Comparison of ENCODE assay signal across 1 cellular context in genomic region chr2:119759451-119760236, GRCh38.
TF ChIP-seq lines count a peak whose summit lies in the region.

PTPN4 (plus strand) TSS chr2:119759922; CDS start chr2:119809854, 49,932 bp downstream.

TF ChIP-seq in K562, 482 proteins besides CTCF, POLR2A, EP300 and RAD21 (continued from another document and continues in another):
- TF ChIP-seq NFE2 (IDR thresholded peaks at IDR 0.05; ENCODE audit: low read depth): 0 out of 2 replicates have a peak, but pooled peaks have one; percentile 28
- no peak for TF ChIP-seq PHB2 (IDR thresholded peaks at IDR 0.05; ENCODE audit: low read depth)
- peak; percentile 13; the same call in 1 of the 2 replicates for TF ChIP-seq MBD2 (IDR thresholded peaks at IDR 0.05; ENCODE audit: borderline replicate concordance, low read depth)
- TF ChIP-seq ZNF347 (CRISPR knock-in tag; IDR thresholded peaks at IDR 0.05; ENCODE audit: low read depth): no peak
- TF ChIP-seq ZSCAN29 (IDR thresholded peaks at IDR 0.05): no peak
- TF ChIP-seq BACH1 (tag; IDR thresholded peaks at IDR 0.05): no peak
- peak; percentile 88 for TF ChIP-seq ZBTB7A (IDR thresholded peaks at IDR 0.05; ENCODE audit: borderline replicate concordance, control insufficient read depth, low read depth, low read length)
- no peak for TF ChIP-seq U2AF2 (optimal IDR thresholded peaks at IDR 0.05; ENCODE audit: low read depth, low read length)
- no peak for TF ChIP-seq ZNF282 (CRISPR knock-in tag; IDR thresholded peaks at IDR 0.05)
- TF ChIP-seq GABPB1 (CRISPR knock-in tag; IDR thresholded peaks at IDR 0.05): 0 out of 2 replicates have a peak, but pooled peaks have one; percentile 53
- TF ChIP-seq RFX1 (IDR thresholded peaks at IDR 0.05): peak; percentile 92
- no peak for TF ChIP-seq ESRRB (CRISPR knock-in tag; IDR thresholded peaks at IDR 0.05; ENCODE audit: borderline replicate concordance)
- peak; percentile 34 for TF ChIP-seq WHSC1 (IDR thresholded peaks at IDR 0.05; ENCODE audit: low read length)
- TF ChIP-seq ZNF592 (IDR thresholded peaks at IDR 0.05): no peak; the same call in 1 of the 2 replicates
- TF ChIP-seq ZNF280B (CRISPR knock-in tag; IDR thresholded peaks at IDR 0.05): no peak
- peak; percentile 76; the same call in 1 of the 2 replicates for TF ChIP-seq CREM (IDR thresholded peaks at IDR 0.05; ENCODE audit: low read depth)
- TF ChIP-seq TCF7 (IDR thresholded peaks at IDR 0.05; ENCODE audit: borderline replicate concordance): no peak
- TF ChIP-seq HNRNPK (IDR thresholded peaks at IDR 0.05; ENCODE audit: low read depth, low read length, poor library complexity, severe bottlenecking): no peak
- no peak for TF ChIP-seq TFAM (CRISPR knock-in tag; conservative IDR thresholded peaks at IDR 0.05)
- peak; percentile 56 for TF ChIP-seq CREB1 (IDR thresholded peaks at IDR 0.05)
- TF ChIP-seq CREB1 (CRISPR knock-in tag; IDR thresholded peaks at IDR 0.05): peak; percentile 77
- peak; percentile 69 for TF ChIP-seq ATF3 (IDR thresholded peaks at IDR 0.05)
- no peak for TF ChIP-seq ATF3 (CRISPR knock-in tag; conservative IDR thresholded peaks at IDR 0.05)
- TF ChIP-seq KDM5B (IDR thresholded peaks at IDR 0.05; ENCODE audit: insufficient replicate concordance, low read depth, low read length): peak; percentile 93
- no peak for TF ChIP-seq IRF2 (CRISPR knock-in tag; IDR thresholded peaks at IDR 0.05)
- TF ChIP-seq NBN (IDR thresholded peaks at IDR 0.05; ENCODE audit: low read depth): peak; percentile 60
- TF ChIP-seq TRIM24 (IDR thresholded peaks at IDR 0.05): peak; percentile 7 to 55; a peak in 1 of 4 replicates
- no peak for TF ChIP-seq RBM34 (IDR thresholded peaks at IDR 0.05; ENCODE audit: borderline replicate concordance, insufficient read depth, low read length)
- peak in 1 of 2 experiments; percentile 88; a peak in 2 of 4 replicates for TF ChIP-seq KDM1A (IDR thresholded peaks at IDR 0.05)
- TF ChIP-seq ADNP (tag; IDR thresholded peaks at IDR 0.05): no peak
- TF ChIP-seq JUNB (CRISPR knock-in tag; conservative IDR thresholded peaks at IDR 0.05): no peak
- TF ChIP-seq XRCC3 (IDR thresholded peaks at IDR 0.05): no peak
- TF ChIP-seq ZBTB1 (CRISPR knock-in tag; IDR thresholded peaks at IDR 0.05; ENCODE audit: borderline replicate concordance, low read depth): peak; percentile 48; the same call in 1 of the 2 replicates
- TF ChIP-seq NCOR1 (IDR thresholded peaks at IDR 0.05): peak; percentile 72
- no peak for TF ChIP-seq THRAP3 (IDR thresholded peaks at IDR 0.05; ENCODE audit: borderline replicate concordance)
- TF ChIP-seq ZNF146 (CRISPR knock-in tag; IDR thresholded peaks at IDR 0.05; ENCODE audit: unreplicated experiment): no peak
- no peak for TF ChIP-seq FOXA3 (CRISPR knock-in tag; conservative IDR thresholded peaks at IDR 0.05 in 1 of 2, IDR thresholded peaks at IDR 0.05 in 1 of 2)
- peak; percentile 10; the same call in 1 of the 2 replicates for TF ChIP-seq BHLHE40 (IDR thresholded peaks at IDR 0.05; ENCODE audit: low read length)
- TF ChIP-seq ZNF133 (CRISPR knock-in tag; IDR thresholded peaks at IDR 0.05): no peak
- no peak; the same call in 1 of the 2 replicates for TF ChIP-seq ZNF609 (CRISPR knock-in tag; IDR thresholded peaks at IDR 0.05; ENCODE audit: borderline replicate concordance)
- TF ChIP-seq MXI1 (IDR thresholded peaks at IDR 0.05; ENCODE audit: low read depth, low read length): peak; percentile 69; the same call in 1 of the 2 replicates
- no peak for TF ChIP-seq ZNF12 (CRISPR knock-in tag; IDR thresholded peaks at IDR 0.05)
- no peak for TF ChIP-seq SFPQ (IDR thresholded peaks at IDR 0.05; ENCODE audit: low read depth, low read length)
- no peak for TF ChIP-seq ZBTB11 (CRISPR knock-in tag; IDR thresholded peaks at IDR 0.05)
- no peak for TF ChIP-seq CBX2 (IDR thresholded peaks at IDR 0.05; ENCODE audit: insufficient read depth, low read length, poor library complexity, severe bottlenecking)
- TF ChIP-seq FOXK1 (CRISPR knock-in tag; IDR thresholded peaks at IDR 0.05; ENCODE audit: borderline replicate concordance): peak; percentile 89; the same call in 1 of the 2 replicates
- no peak for TF ChIP-seq MIER1 (IDR thresholded peaks at IDR 0.05; ENCODE audit: low read depth)
- TF ChIP-seq CREB5 (CRISPR knock-in tag; IDR thresholded peaks at IDR 0.05): no peak
- no peak for TF ChIP-seq CAMTA2 (CRISPR knock-in tag; conservative IDR thresholded peaks at IDR 0.05)
